ENCODE assay signal across 3 cellular contexts in genomic region chr11:119796363-119797060, GRCh38.
TF ChIP-seq lines count a peak whose summit lies in the region.

No MANE protein-coding gene starts in this region.

TF ChIP-seq in IMR-90, 13 proteins besides CTCF, POLR2A, EP300 and RAD21:
- TF ChIP-seq RCOR1 (IDR thresholded peaks at IDR 0.05; ENCODE audit: insufficient replicate concordance, low read length) (no peak), CEBPB (IDR thresholded peaks at IDR 0.05; ENCODE audit: low read depth, low read length) (no peak), SMC3 (IDR thresholded peaks at IDR 0.05; ENCODE audit: low read depth, low read length) (no peak), FOS (IDR thresholded peaks at IDR 0.05; ENCODE audit: low read depth, low read length) (no peak), USF2 (IDR thresholded peaks at IDR 0.05; ENCODE audit: low read depth, low read length) (no peak), RFX5 (IDR thresholded peaks at IDR 0.05; ENCODE audit: low read depth, low read length) (no peak)

TF ChIP-seq in H1, 55 proteins besides CTCF, POLR2A, EP300 and RAD21:
- TF ChIP-seq SIN3A (conservative IDR thresholded peaks at IDR 0.05 in 1 of 2, IDR thresholded peaks at IDR 0.05 in 1 of 2; ENCODE audit: low read depth in 1 of 2, low read length in 2 of 2) (no peak), KDM5A (IDR thresholded peaks at IDR 0.05; ENCODE audit: low read length) (no peak), RBBP5 (IDR thresholded peaks at IDR 0.05; ENCODE audit: borderline replicate concordance, low read depth, low read length) (no peak), MAFK (IDR thresholded peaks at IDR 0.05; ENCODE audit: low read depth, low read length) (no peak), SP2 (IDR thresholded peaks at IDR 0.05; ENCODE audit: low read length) (no peak), JUND (IDR thresholded peaks at IDR 0.05; ENCODE audit: low read length) (no peak), CBX5 (IDR thresholded peaks at IDR 0.05; ENCODE audit: low read depth, low read length) (no peak), ASH2L (IDR thresholded peaks at IDR 0.05; ENCODE audit: low read length) (no peak), TEAD4 (IDR thresholded peaks at IDR 0.05; ENCODE audit: low read depth, low read length) (no peak)

TF ChIP-seq in neural cell, 6 proteins besides CTCF, POLR2A, EP300 and RAD21:
- TF ChIP-seq MXI1 (conservative IDR thresholded peaks at IDR 0.05; ENCODE audit: poor library complexity, severe bottlenecking) (no peak), SMC3 (conservative IDR thresholded peaks at IDR 0.05; ENCODE audit: poor library complexity) (no peak), REST (IDR thresholded peaks at IDR 0.05; ENCODE audit: borderline replicate concordance) (no peak), EZH2 (IDR thresholded peaks at IDR 0.05; ENCODE audit: borderline replicate concordance, insufficient read depth, low read length, poor library complexity, severe bottlenecking) (no peak), TAF1 (IDR thresholded peaks at IDR 0.05; ENCODE audit: low read depth) (no peak), POLR2AphosphoS5 (IDR thresholded peaks at IDR 0.05) (no peak)
